Comparison of ENCODE assay signal across 1 cellular context in the genomic region with DNA sequence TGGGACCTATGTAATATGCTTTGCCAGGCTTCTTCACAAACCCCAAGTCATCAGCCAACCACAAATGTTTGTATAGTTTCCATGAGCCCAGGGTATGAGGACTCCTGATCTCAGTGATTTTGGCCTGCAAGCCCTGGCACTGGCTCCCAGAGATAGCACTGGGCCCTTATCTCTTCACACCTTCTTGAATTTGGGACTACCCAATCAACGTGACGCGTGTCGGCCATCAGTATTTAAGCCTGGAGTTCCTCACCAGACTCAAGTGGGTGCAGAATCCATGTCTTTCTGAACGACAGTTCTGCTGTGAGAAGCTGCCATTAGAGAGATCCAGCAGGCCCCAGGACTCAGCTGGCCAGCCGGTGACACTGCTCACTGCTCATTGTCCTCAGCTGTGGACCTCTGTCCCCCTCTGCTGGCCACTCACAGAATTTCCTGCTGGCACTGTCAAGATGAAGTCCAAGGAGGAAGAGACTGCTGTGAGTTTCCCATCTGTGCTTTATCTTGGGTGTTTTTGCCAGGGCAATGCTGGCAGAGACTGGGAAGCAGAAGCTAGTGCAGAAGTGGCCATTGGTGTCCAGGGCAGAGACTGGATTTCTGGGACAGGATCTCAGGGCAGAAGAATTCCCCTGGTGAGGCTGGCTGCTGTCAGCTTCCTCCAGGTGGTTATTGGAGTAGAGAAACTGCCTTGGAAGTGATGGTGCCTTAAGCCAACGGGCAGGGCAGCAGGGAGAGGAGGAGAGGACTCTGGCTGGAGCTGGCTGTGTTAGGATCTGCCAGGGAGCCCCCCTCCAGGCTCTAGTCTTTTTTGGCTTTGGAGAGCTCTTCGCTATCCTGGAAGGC.
TF ChIP-seq lines count a peak whose summit lies in the region.

No MANE protein-coding gene starts in this region.

TF ChIP-seq in K562, 482 proteins besides CTCF, POLR2A, EP300 and RAD21 (continued from another document and continues in another):
- TF ChIP-seq, protein P1, sequence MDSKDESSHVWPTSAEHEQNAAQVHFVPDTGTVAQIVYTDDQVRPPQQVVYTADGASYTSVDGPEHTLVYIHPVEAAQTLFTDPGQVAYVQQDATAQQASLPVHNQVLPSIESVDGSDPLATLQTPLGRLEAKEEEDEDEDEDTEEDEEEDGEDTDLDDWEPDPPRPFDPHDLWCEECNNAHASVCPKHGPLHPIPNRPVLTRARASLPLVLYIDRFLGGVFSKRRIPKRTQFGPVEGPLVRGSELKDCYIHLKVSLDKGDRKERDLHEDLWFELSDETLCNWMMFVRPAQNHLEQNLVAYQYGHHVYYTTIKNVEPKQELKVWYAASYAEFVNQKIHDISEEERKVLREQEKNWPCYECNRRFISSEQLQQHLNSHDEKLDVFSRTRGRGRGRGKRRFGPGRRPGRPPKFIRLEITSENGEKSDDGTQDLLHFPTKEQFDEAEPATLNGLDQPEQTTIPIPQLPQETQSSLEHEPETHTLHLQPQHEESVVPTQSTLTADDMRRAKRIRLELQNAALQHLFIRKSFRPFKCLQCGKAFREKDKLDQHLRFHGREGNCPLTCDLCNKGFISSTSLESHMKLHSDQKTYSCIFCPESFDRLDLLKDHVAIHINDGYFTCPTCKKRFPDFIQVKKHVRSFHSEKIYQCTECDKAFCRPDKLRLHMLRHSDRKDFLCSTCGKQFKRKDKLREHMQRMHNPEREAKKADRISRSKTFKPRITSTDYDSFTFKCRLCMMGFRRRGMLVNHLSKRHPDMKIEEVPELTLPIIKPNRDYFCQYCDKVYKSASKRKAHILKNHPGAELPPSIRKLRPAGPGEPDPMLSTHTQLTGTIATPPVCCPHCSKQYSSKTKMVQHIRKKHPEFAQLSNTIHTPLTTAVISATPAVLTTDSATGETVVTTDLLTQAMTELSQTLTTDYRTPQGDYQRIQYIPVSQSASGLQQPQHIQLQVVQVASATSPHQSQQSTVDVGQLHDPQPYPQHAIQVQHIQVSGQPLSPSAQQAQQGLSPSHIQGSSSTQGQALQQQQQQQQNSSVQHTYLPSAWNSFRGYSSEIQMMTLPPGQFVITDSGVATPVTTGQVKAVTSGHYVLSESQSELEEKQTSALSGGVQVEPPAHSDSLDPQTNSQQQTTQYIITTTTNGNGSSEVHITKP (IDR thresholded peaks at IDR 0.05; ENCODE audit: partially characterized antibody): no peak
- TF ChIP-seq ZNF79 (CRISPR knock-in tag; IDR thresholded peaks at IDR 0.05; ENCODE audit: low read depth) (no peak), POLR2B (IDR thresholded peaks at IDR 0.05; ENCODE audit: low read depth, partially characterized antibody) (no peak), MTA3 (IDR thresholded peaks at IDR 0.05; ENCODE audit: borderline replicate concordance) (peak; percentile 78; the same call in 1 of the 2 replicates), POLR2AphosphoS5 (IDR thresholded peaks at IDR 0.05; ENCODE audit: control insufficient read depth, insufficient read depth, low read depth, low read length) (peak; percentile 92), PURB (CRISPR knock-in tag; IDR thresholded peaks at IDR 0.05; ENCODE audit: low read depth) (no peak), ZNF699 (CRISPR knock-in tag; IDR thresholded peaks at IDR 0.05; ENCODE audit: insufficient replicate concordance) (no peak), ZNF134 (CRISPR knock-in tag; conservative IDR thresholded peaks at IDR 0.05) (0 out of 2 replicates have a peak, but pooled peaks have one; percentile 21), ZNF3 (CRISPR knock-in tag; IDR thresholded peaks at IDR 0.05) (no peak), RB1 (IDR thresholded peaks at IDR 0.05; ENCODE audit: low read depth) (peak; percentile 80), SP2 (IDR thresholded peaks at IDR 0.05; ENCODE audit: extremely low read depth, low read depth, low read length, poor library complexity, severe bottlenecking) (no peak), ZNF445 (CRISPR knock-in tag; IDR thresholded peaks at IDR 0.05; ENCODE audit: low read depth) (no peak), TAF9B (IDR thresholded peaks at IDR 0.05; ENCODE audit: partially characterized antibody) (no peak), CCNT2 (IDR thresholded peaks at IDR 0.05; ENCODE audit: borderline replicate concordance, extremely low read depth, insufficient read length, low read depth, low read length) (peak; percentile 85), DMBX1 (CRISPR knock-in tag; IDR thresholded peaks at IDR 0.05; ENCODE audit: borderline replicate concordance) (peak; percentile 83), HNRNPLL (IDR thresholded peaks at IDR 0.05; ENCODE audit: low read depth, low read length, poor library complexity, severe bottlenecking) (no peak), ZFP1 (CRISPR knock-in tag; IDR thresholded peaks at IDR 0.05) (0 out of 2 replicates have a peak, but pooled peaks have one; percentile 4), MEIS2 (IDR thresholded peaks at IDR 0.05; ENCODE audit: partially characterized antibody) (peak; percentile 67), ELF1 (tag; IDR thresholded peaks at IDR 0.05) (peak; percentile 59; the same call in 1 of the 2 replicates), HSF4 (CRISPR knock-in tag; IDR thresholded peaks at IDR 0.05; ENCODE audit: borderline replicate concordance) (no peak), ZNF408 (CRISPR knock-in tag; IDR thresholded peaks at IDR 0.05; ENCODE audit: low read depth) (no peak), ZNF347 (CRISPR knock-in tag; IDR thresholded peaks at IDR 0.05; ENCODE audit: low read depth) (no peak), CEBPB (tag; IDR thresholded peaks at IDR 0.05) (no peak), ZKSCAN3 (CRISPR knock-in tag; IDR thresholded peaks at IDR 0.05) (no peak), CBX3 (IDR thresholded peaks at IDR 0.05; ENCODE audit: borderline replicate concordance in 1 of 2, low read length in 2 of 2) (peak in 1 of 2 experiments; percentile 27; a peak in 1 of 3 replicates), U2AF2 (optimal IDR thresholded peaks at IDR 0.05; ENCODE audit: low read depth, low read length) (no peak), PPARD (CRISPR knock-in tag; IDR thresholded peaks at IDR 0.05) (no peak), PCBP2 (IDR thresholded peaks at IDR 0.05; ENCODE audit: low read depth, low read length, poor library complexity, severe bottlenecking) (no peak), ZNF57 (CRISPR knock-in tag; IDR thresholded peaks at IDR 0.05) (no peak), ZNF561 (CRISPR knock-in tag; conservative IDR thresholded peaks at IDR 0.05) (no peak), KDM5B (IDR thresholded peaks at IDR 0.05; ENCODE audit: insufficient replicate concordance, low read depth, low read length) (no peak), NR2C2 (CRISPR knock-in tag; IDR thresholded peaks at IDR 0.05) (no peak), NR2C2 (tag; IDR thresholded peaks at IDR 0.05) (no peak), ZNF121 (CRISPR knock-in tag; conservative IDR thresholded peaks at IDR 0.05) (no peak), NFE2 (IDR thresholded peaks at IDR 0.05; ENCODE audit: low read depth) (peak; percentile 69)
- TF ChIP-seq, protein P2, sequence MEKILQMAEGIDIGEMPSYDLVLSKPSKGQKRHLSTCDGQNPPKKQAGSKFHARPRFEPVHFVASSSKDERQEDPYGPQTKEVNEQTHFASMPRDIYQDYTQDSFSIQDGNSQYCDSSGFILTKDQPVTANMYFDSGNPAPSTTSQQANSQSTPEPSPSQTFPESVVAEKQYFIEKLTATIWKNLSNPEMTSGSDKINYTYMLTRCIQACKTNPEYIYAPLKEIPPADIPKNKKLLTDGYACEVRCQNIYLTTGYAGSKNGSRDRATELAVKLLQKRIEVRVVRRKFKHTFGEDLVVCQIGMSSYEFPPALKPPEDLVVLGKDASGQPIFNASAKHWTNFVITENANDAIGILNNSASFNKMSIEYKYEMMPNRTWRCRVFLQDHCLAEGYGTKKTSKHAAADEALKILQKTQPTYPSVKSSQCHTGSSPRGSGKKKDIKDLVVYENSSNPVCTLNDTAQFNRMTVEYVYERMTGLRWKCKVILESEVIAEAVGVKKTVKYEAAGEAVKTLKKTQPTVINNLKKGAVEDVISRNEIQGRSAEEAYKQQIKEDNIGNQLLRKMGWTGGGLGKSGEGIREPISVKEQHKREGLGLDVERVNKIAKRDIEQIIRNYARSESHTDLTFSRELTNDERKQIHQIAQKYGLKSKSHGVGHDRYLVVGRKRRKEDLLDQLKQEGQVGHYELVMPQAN (IDR thresholded peaks at IDR 0.05; ENCODE audit: borderline replicate concordance): no peak; the same call in 1 of the 2 replicates
- TF ChIP-seq, protein P3, sequence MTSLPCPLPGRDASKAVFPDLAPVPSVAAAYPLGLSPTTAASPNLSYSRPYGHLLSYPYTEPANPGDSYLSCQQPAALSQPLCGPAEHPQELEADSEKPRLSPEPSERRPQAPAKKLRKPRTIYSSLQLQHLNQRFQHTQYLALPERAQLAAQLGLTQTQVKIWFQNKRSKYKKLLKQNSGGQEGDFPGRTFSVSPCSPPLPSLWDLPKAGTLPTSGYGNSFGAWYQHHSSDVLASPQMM (CRISPR knock-in tag; IDR thresholded peaks at IDR 0.05): no peak
- TF ChIP-seq, protein P4, sequence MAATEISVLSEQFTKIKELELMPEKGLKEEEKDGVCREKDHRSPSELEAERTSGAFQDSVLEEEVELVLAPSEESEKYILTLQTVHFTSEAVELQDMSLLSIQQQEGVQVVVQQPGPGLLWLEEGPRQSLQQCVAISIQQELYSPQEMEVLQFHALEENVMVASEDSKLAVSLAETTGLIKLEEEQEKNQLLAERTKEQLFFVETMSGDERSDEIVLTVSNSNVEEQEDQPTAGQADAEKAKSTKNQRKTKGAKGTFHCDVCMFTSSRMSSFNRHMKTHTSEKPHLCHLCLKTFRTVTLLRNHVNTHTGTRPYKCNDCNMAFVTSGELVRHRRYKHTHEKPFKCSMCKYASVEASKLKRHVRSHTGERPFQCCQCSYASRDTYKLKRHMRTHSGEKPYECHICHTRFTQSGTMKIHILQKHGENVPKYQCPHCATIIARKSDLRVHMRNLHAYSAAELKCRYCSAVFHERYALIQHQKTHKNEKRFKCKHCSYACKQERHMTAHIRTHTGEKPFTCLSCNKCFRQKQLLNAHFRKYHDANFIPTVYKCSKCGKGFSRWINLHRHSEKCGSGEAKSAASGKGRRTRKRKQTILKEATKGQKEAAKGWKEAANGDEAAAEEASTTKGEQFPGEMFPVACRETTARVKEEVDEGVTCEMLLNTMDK (IDR thresholded peaks at IDR 0.05; ENCODE audit: borderline replicate concordance, insufficient read depth, low read depth, low read length, poor library complexity, severe bottlenecking): no peak
- TF ChIP-seq, protein P5, sequence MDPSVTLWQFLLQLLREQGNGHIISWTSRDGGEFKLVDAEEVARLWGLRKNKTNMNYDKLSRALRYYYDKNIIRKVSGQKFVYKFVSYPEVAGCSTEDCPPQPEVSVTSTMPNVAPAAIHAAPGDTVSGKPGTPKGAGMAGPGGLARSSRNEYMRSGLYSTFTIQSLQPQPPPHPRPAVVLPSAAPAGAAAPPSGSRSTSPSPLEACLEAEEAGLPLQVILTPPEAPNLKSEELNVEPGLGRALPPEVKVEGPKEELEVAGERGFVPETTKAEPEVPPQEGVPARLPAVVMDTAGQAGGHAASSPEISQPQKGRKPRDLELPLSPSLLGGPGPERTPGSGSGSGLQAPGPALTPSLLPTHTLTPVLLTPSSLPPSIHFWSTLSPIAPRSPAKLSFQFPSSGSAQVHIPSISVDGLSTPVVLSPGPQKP (CRISPR knock-in tag; IDR thresholded peaks at IDR 0.05): no peak
- TF ChIP-seq, protein P6, sequence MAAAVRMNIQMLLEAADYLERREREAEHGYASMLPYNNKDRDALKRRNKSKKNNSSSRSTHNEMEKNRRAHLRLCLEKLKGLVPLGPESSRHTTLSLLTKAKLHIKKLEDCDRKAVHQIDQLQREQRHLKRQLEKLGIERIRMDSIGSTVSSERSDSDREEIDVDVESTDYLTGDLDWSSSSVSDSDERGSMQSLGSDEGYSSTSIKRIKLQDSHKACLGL (CRISPR knock-in tag; IDR thresholded peaks at IDR 0.05; ENCODE audit: borderline replicate concordance, poor library complexity, severe bottlenecking): no peak
- TF ChIP-seq, protein P7, sequence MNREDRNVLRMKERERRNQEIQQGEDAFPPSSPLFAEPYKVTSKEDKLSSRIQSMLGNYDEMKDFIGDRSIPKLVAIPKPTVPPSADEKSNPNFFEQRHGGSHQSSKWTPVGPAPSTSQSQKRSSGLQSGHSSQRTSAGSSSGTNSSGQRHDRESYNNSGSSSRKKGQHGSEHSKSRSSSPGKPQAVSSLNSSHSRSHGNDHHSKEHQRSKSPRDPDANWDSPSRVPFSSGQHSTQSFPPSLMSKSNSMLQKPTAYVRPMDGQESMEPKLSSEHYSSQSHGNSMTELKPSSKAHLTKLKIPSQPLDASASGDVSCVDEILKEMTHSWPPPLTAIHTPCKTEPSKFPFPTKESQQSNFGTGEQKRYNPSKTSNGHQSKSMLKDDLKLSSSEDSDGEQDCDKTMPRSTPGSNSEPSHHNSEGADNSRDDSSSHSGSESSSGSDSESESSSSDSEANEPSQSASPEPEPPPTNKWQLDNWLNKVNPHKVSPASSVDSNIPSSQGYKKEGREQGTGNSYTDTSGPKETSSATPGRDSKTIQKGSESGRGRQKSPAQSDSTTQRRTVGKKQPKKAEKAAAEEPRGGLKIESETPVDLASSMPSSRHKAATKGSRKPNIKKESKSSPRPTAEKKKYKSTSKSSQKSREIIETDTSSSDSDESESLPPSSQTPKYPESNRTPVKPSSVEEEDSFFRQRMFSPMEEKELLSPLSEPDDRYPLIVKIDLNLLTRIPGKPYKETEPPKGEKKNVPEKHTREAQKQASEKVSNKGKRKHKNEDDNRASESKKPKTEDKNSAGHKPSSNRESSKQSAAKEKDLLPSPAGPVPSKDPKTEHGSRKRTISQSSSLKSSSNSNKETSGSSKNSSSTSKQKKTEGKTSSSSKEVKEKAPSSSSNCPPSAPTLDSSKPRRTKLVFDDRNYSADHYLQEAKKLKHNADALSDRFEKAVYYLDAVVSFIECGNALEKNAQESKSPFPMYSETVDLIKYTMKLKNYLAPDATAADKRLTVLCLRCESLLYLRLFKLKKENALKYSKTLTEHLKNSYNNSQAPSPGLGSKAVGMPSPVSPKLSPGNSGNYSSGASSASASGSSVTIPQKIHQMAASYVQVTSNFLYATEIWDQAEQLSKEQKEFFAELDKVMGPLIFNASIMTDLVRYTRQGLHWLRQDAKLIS (CRISPR knock-in tag; IDR thresholded peaks at IDR 0.05): no peak
- TF ChIP-seq, protein P8, sequence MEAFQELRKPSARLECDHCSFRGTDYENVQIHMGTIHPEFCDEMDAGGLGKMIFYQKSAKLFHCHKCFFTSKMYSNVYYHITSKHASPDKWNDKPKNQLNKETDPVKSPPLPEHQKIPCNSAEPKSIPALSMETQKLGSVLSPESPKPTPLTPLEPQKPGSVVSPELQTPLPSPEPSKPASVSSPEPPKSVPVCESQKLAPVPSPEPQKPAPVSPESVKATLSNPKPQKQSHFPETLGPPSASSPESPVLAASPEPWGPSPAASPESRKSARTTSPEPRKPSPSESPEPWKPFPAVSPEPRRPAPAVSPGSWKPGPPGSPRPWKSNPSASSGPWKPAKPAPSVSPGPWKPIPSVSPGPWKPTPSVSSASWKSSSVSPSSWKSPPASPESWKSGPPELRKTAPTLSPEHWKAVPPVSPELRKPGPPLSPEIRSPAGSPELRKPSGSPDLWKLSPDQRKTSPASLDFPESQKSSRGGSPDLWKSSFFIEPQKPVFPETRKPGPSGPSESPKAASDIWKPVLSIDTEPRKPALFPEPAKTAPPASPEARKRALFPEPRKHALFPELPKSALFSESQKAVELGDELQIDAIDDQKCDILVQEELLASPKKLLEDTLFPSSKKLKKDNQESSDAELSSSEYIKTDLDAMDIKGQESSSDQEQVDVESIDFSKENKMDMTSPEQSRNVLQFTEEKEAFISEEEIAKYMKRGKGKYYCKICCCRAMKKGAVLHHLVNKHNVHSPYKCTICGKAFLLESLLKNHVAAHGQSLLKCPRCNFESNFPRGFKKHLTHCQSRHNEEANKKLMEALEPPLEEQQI (IDR thresholded peaks at IDR 0.05): peak; percentile 46; the same call in 1 of the 2 replicates
